ENCODE assay signal across 9 cellular contexts in genomic region chr10:126247454-126247975, GRCh38.
A peak's percentile ranks its signal among the peaks of the same experiment; 100 is the strongest.
DNase-seq lines count a peak whose midpoint lies in the region; ATAC-seq and TF ChIP-seq lines count a peak whose summit lies in the region.
"Had no signal": no experiment of that assay in that cellular context is flagged by ENCODE, and none has a peak within 500 bp of the region (broad histone marks: within the 10 kb centered on the region; RNA-seq: fewer than 3 reads in every experiment).

No MANE protein-coding gene starts in this region.

- no peak for ATAC-seq in HG02981 (IDR thresholded peaks at IDR 0.05; ENCODE audit: unreplicated experiment)

- H3K4me3 ChIP-seq in WI38 (ENCODE audit: low read depth, low read length) (peak overlapping the region; percentile 27; the same call in 1 of the 2 replicates), cardiac muscle cell (no peak overlapping the region), skeletal muscle cell (ENCODE audit: low read depth, low read length) (no peak overlapping the region)

- DNase-seq in ELR (ENCODE audit: low read depth) (peak; percentile 99), cardiac muscle cell (ENCODE audit: low read depth in 1 of 2, low spot score in 1 of 2) (peak; percentile 18 to 98), skeletal muscle cell (ENCODE audit: low read depth) (peak; percentile 98)
- no peak for DNase-seq in NK-92 treated with Interleukin-12 subunit alpha and Interleukin-12 subunit beta, amount 100 ng/mL, for 24 hours (lab: John Stamatoyannopoulos, UW)
- no peak for DNase-seq in stimulated activated CD4-positive, alpha-beta T cell treated with anti-CD3 and anti-CD28 coated beads, Interleukin-4, amount 100 ng/mL, for 1 hour
- no peak for DNase-seq in activated effector memory CD4-positive, alpha-beta T cell treated with Interleukin-2 at 50 U/mL for 16 hours
- DNase-seq: SHP77 treated with DMSO at 0.1 percent for 48 hours had no signal

- H3K9me3 ChIP-seq in cardiac muscle cell (ENCODE audit: low read depth): no peaks in the 10 kb centered on the region

- no peak overlapping the region for H3K27ac ChIP-seq in cardiac muscle cell

- no peak for TF ChIP-seq CTCF in WI38 (IDR thresholded peaks at IDR 0.05; ENCODE audit: low read depth, low read length)
- TF ChIP-seq CTCF in cardiac muscle cell (IDR thresholded peaks at IDR 0.05; ENCODE audit: low read depth, low read length): no peak

- no peaks in the 10 kb centered on the region for H3K36me3 ChIP-seq in cardiac muscle cell

- no peaks in the 10 kb centered on the region for H3K27me3 ChIP-seq in cardiac muscle cell

- no peaks in the 10 kb centered on the region for H3K4me1 ChIP-seq in cardiac muscle cell (ENCODE audit: low read depth)

Comparison
In these comparisons a context has a peak if more than half of its experiments do, and no peak if none do; other contexts are left out.
1. DNase-seq: peak in ELR (single experiment), cardiac muscle cell (2 of 2) and skeletal muscle cell (single experiment); none in NK-92 treated with Interleukin-12 subunit alpha and Interleukin-12 subunit beta, amount 100 ng/mL, for 24 hours (single experiment), stimulated activated CD4-positive, alpha-beta T cell treated with anti-CD3 and anti-CD28 coated beads, Interleukin-4, amount 100 ng/mL, for 1 hour (single experiment) and activated effector memory CD4-positive, alpha-beta T cell treated with Interleukin-2 at 50 U/mL for 16 hours (single experiment).